ENCODE assay signal across 18 cellular contexts in genomic region chr11:125942771-125943428, GRCh38. TPM values are rescaled to one million over a fixed set of nuclear protein-coding genes. Genes with fewer than 3 reads are reported as not detected.
DNase-seq lines count a peak whose midpoint lies in the region; ATAC-seq and TF ChIP-seq lines count a peak whose summit lies in the region.
"Had no signal": no experiment of that assay in that cellular context is flagged by ENCODE, and none has a peak within 500 bp of the region (broad histone marks: within the 10 kb centered on the region; RNA-seq: fewer than 3 reads in every experiment).

No MANE protein-coding gene starts in this region.

- H3K4me3 Mint-ChIP-seq in activated naive CD8-positive, alpha-beta T cell treated with anti-CD3 and anti-CD28 coated beads, Interleukin-2, amount 10 ng/mL, durations not matched to agents 7 days and 5 days = no peak overlapping the region
- H3K4me3 Mint-ChIP-seq in activated naive CD8-positive, alpha-beta T cell treated with anti-CD3 and anti-CD28 coated beads for 36 hours = no peak overlapping the region
- no peak overlapping the region for H3K4me3 Mint-ChIP-seq in memory B cell
- H3K4me3 Mint-ChIP-seq: CD14-positive monocyte, H9, HFFc6 had no signal

- H3K27ac Mint-ChIP-seq in activated naive CD8-positive, alpha-beta T cell treated with anti-CD3 and anti-CD28 coated beads, Interleukin-2, amount 10 ng/mL, durations not matched to agents 7 days and 5 days = peak overlapping the region; percentile 48
- no peak overlapping the region for H3K27ac Mint-ChIP-seq in activated naive CD8-positive, alpha-beta T cell treated with anti-CD3 and anti-CD28 coated beads for 36 hours
- H3K27ac Mint-ChIP-seq in memory B cell = peak overlapping the region; percentile 13
- H3K27ac Mint-ChIP-seq: HFFc6 had no signal

- no peaks in the 10 kb centered on the region for H3F3A ChIP-seq in Loucy (ENCODE audit: low read depth)

- intact Hi-C loops in posterior vena cava (cut with DNase I) = no loop called here

- no peaks in the 10 kb centered on the region for H3K36me3 Mint-ChIP-seq in activated naive CD8-positive, alpha-beta T cell treated with anti-CD3 and anti-CD28 coated beads, Interleukin-2, amount 10 ng/mL, durations not matched to agents 7 days and 5 days
- no peaks in the 10 kb centered on the region for H3K36me3 Mint-ChIP-seq in activated naive CD8-positive, alpha-beta T cell treated with anti-CD3 and anti-CD28 coated beads for 36 hours
- no peaks in the 10 kb centered on the region for H3K36me3 Mint-ChIP-seq in memory B cell
- H3K36me3 Mint-ChIP-seq: CD14-positive monocyte had no signal

- DNase-seq in activated naive CD8-positive, alpha-beta T cell treated with anti-CD3 and anti-CD28 coated beads, Interleukin-2, amount 10 ng/mL, durations not matched to agents 7 days and 5 days = no peak
- no peak for DNase-seq in activated naive CD8-positive, alpha-beta T cell treated with anti-CD3 and anti-CD28 coated beads for 36 hours
- DNase-seq in memory B cell (ENCODE audit: low spot score in 2 of 2) (no peak), D341Med (ENCODE audit: low spot score) (no peak), posterior vena cava (ENCODE audit: low spot score) (no peak)
- DNase-seq in stimulated activated CD8-positive, alpha-beta memory T cell treated with anti-CD3 and anti-CD28 coated beads, Interleukin-4, amount 100 ng/mL, for 48 hours = peak; percentile 18
- DNase-seq: GF-D8, HFFc6, MV-4-11, NCI-H1694, NCI-H524 treated with DMSO at 0.1 percent for 48 hours had no signal

- H3K27me3 ChIP-seq in Loucy (ENCODE audit: insufficient read depth, low read length, poor library complexity, severe bottlenecking) = no peaks in the 10 kb centered on the region

- no peak overlapping the region for H3K4me2 ChIP-seq in Loucy (ENCODE audit: low read depth, low read length, poor library complexity, severe bottlenecking)

- no peaks in the 10 kb centered on the region for H3K36me3 ChIP-seq in Loucy (ENCODE audit: insufficient read depth, low read length)

- POLR2A ChIA-PET in activated naive CD8-positive, alpha-beta T cell treated with anti-CD3 and anti-CD28 coated beads, Interleukin-2, amount 10 ng/mL, durations not matched to agents 7 days and 5 days (lab: Charles Lee) = no interaction called here

- H3K9me3 ChIP-seq in Loucy (ENCODE audit: insufficient read depth, low read depth, low read length) = no peaks in the 10 kb centered on the region

- no peak overlapping the region for H3K9ac ChIP-seq in Loucy (ENCODE audit: low read depth, low read length, poor library complexity, severe bottlenecking)

- no peaks in the 10 kb centered on the region for H3K9me3 Mint-ChIP-seq in activated naive CD8-positive, alpha-beta T cell treated with anti-CD3 and anti-CD28 coated beads, Interleukin-2, amount 10 ng/mL, durations not matched to agents 7 days and 5 days
- H3K9me3 Mint-ChIP-seq in activated naive CD8-positive, alpha-beta T cell treated with anti-CD3 and anti-CD28 coated beads for 36 hours = no peaks in the 10 kb centered on the region
- H3K9me3 Mint-ChIP-seq in memory B cell = no peaks in the 10 kb centered on the region
- H3K9me3 Mint-ChIP-seq: H9, HFFc6 had no signal

- H3K4me1 Mint-ChIP-seq in activated naive CD8-positive, alpha-beta T cell treated with anti-CD3 and anti-CD28 coated beads, Interleukin-2, amount 10 ng/mL, durations not matched to agents 7 days and 5 days = peaks cover 13% of the 10 kb centered on the region
- peaks cover 4% of the 10 kb centered on the region for H3K4me1 Mint-ChIP-seq in activated naive CD8-positive, alpha-beta T cell treated with anti-CD3 and anti-CD28 coated beads for 36 hours
- peaks cover 9% of the 10 kb centered on the region for H3K4me1 Mint-ChIP-seq in memory B cell

- no peaks in the 10 kb centered on the region for H3K79me2 ChIP-seq in Loucy (ENCODE audit: insufficient read depth, low read length)

- peaks cover 1% of the 10 kb centered on the region for H3K27me3 Mint-ChIP-seq in activated naive CD8-positive, alpha-beta T cell treated with anti-CD3 and anti-CD28 coated beads, Interleukin-2, amount 10 ng/mL, durations not matched to agents 7 days and 5 days
- no peaks in the 10 kb centered on the region for H3K27me3 Mint-ChIP-seq in activated naive CD8-positive, alpha-beta T cell treated with anti-CD3 and anti-CD28 coated beads for 36 hours
- H3K27me3 Mint-ChIP-seq in memory B cell = peaks cover 14% of the 10 kb centered on the region

- no peaks in the 10 kb centered on the region for H3K9me2 ChIP-seq in Loucy (replicated peaks; ENCODE audit: low read depth, low read length)

- H3K4me3 ChIP-seq in Loucy (ENCODE audit: low read length, poor library complexity, severe bottlenecking) = no peak overlapping the region
- H3K4me3 ChIP-seq: K562 had no signal

- no peak for TF ChIP-seq CTCF in Loucy (conservative IDR thresholded peaks at IDR 0.05; ENCODE audit: low read length)

- no peaks in the 10 kb centered on the region for H3K4me1 ChIP-seq in Loucy (ENCODE audit: insufficient read depth, low read length, poor library complexity, severe bottlenecking)

- no peaks in the 10 kb centered on the region for H4K20me1 ChIP-seq in Loucy (ENCODE audit: insufficient read depth, low read length, poor library complexity, severe bottlenecking)

- no peak for ATAC-seq in activated naive CD8-positive, alpha-beta T cell treated with anti-CD3 and anti-CD28 coated beads, Interleukin-2, amount 10 ng/mL, durations not matched to agents 7 days and 5 days (ENCODE audit: low read depth)
- ATAC-seq in memory B cell (ENCODE audit: low read depth) = no peak
- no peak for ATAC-seq in HG02852 (IDR thresholded peaks at IDR 0.05; ENCODE audit: unreplicated experiment)

- peak overlapping the region; percentile 67; the same call in 1 of the 2 replicates for H2AFZ ChIP-seq in Loucy (ENCODE audit: low read length)

RNA-seq across cellular contexts. Expression of gene VSIG10L2, which starts 2.9 kb away (rescaled TPM):
- total RNA-seq in activated naive CD8-positive, alpha-beta T cell treated with anti-CD3 and anti-CD28 coated beads, Interleukin-2, amount 10 ng/mL, durations not matched to agents 7 days and 5 days = not detected
- total RNA-seq in activated naive CD8-positive, alpha-beta T cell treated with anti-CD3 and anti-CD28 coated beads for 36 hours = not detected
- total RNA-seq in posterior vena cava = under 1 TPM in 1 of 2 donors, not detected in 1; 0.14 TPM
- total RNA-seq: H9, HFFc6, K562, OCI-LY7, SK-MEL-5 had no signal

RNA-seq across cellular contexts. Expression of gene DDX25, which starts 38.6 kb away (rescaled TPM):
- total RNA-seq in activated naive CD8-positive, alpha-beta T cell treated with anti-CD3 and anti-CD28 coated beads, Interleukin-2, amount 10 ng/mL, durations not matched to agents 7 days and 5 days = not detected
- under 1 TPM; 0.14 to 0.26 TPM for total RNA-seq in activated naive CD8-positive, alpha-beta T cell treated with anti-CD3 and anti-CD28 coated beads for 36 hours
- not detected for total RNA-seq in posterior vena cava
- total RNA-seq: HFFc6, K562 had no signal

RNA-seq across cellular contexts. Expression of gene PUS3, which starts 39.9 kb away (rescaled TPM):
- total RNA-seq in activated naive CD8-positive, alpha-beta T cell treated with anti-CD3 and anti-CD28 coated beads, Interleukin-2, amount 10 ng/mL, durations not matched to agents 7 days and 5 days = 10 to 100 TPM; 10.1 to 10.9 TPM
- 10 to 100 TPM; 16.1 to 23.3 TPM for total RNA-seq in activated naive CD8-positive, alpha-beta T cell treated with anti-CD3 and anti-CD28 coated beads for 36 hours
- total RNA-seq in posterior vena cava = 1 to 10 TPM; 7.1 to 9.1 TPM

RNA-seq across cellular contexts. Expression of gene HYLS1, which starts 55.4 kb away (rescaled TPM):
- total RNA-seq in activated naive CD8-positive, alpha-beta T cell treated with anti-CD3 and anti-CD28 coated beads, Interleukin-2, amount 10 ng/mL, durations not matched to agents 7 days and 5 days = 10 to 100 TPM in 1 of 2 experiments, 1 to 10 TPM in 1; 9.6 to 10.4 TPM
- 1 to 10 TPM; 8.0 to 8.1 TPM for total RNA-seq in activated naive CD8-positive, alpha-beta T cell treated with anti-CD3 and anti-CD28 coated beads for 36 hours
- 1 to 10 TPM; 3.7 to 5.0 TPM for total RNA-seq in posterior vena cava
